ENCODE assay signal across 12 cellular contexts in the genomic region with DNA sequence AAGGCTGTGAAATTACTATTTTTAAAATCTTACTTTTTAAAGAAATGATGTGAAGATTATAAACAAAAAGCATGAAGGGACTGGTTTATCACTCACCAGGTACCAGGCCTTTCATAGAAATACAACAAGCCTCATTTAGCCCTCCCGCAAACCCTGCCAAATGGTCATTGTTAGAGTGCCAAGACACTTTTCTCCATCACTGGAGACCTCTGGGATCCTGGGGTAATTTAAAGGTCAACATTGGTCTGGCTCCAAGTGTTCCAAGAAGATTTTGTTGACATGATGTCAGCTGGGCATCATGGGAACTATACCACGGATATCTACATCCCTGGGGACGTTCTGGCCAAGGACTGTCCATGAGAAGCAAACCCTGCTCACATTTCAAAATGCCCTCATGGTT.
DNase-seq lines count a peak whose midpoint lies in the region; ATAC-seq and TF ChIP-seq lines count a peak whose summit lies in the region.
"Had no signal": no experiment of that assay in that cellular context is flagged by ENCODE, and none has a peak within 500 bp of the region (broad histone marks: within the 10 kb centered on the region; RNA-seq: fewer than 3 reads in every experiment).

No MANE protein-coding gene starts in this region.

- ATAC-seq in RWPE2 (ENCODE audit: low read depth) (no peak), GM21367 (IDR thresholded peaks at IDR 0.05; ENCODE audit: unreplicated experiment) (no peak)
- no peak for ATAC-seq in stimulated activated effector memory CD8-positive, alpha-beta T cell treated with anti-CD3 and anti-CD28 coated beads, Interleukin-12 subunit alpha, Interleukin-12 subunit beta, amount 100 ng/mL, for 72 hours

- TF ChIP-seq CTCF in RWPE2 (IDR thresholded peaks at IDR 0.05; ENCODE audit: poor library complexity, severe bottlenecking) (no peak), nephron progenitor cell (IDR thresholded peaks at IDR 0.05) (no peak)

- H3K27me3 Mint-ChIP-seq in nephron progenitor cell (ENCODE audit: low read depth, poor library complexity) = peaks cover 10% of the 10 kb centered on the region

- peak; percentile 63 for DNase-seq in G401 (ENCODE audit: low spot score)
- DNase-seq in M059J (ENCODE audit: low read depth) = peak; percentile 35
- no peak for DNase-seq in RWPE2 (ENCODE audit: low spot score)
- DNase-seq in nephron progenitor cell = no peak
- no peak for DNase-seq in stimulated activated effector memory CD8-positive, alpha-beta T cell treated with anti-CD3 and anti-CD28 coated beads, Interleukin-12 subunit alpha, Interleukin-12 subunit beta, amount 100 ng/mL, for 72 hours (ENCODE audit: low spot score in 2 of 2)
- no peak for DNase-seq in activated T-cell treated with anti-CD3 and anti-CD28 coated beads, Interleukin-2, amount 50 U/mL, for 48 hours
- DNase-seq: CD4-positive, CD25-positive, alpha-beta regulatory T cell; DMS53; H7 had no signal

- H3K4me3 Mint-ChIP-seq in nephron progenitor cell = no peak overlapping the region
- H3K4me3 Mint-ChIP-seq in stimulated activated effector memory CD8-positive, alpha-beta T cell treated with anti-CD3 and anti-CD28 coated beads, Interleukin-12 subunit alpha, Interleukin-12 subunit beta, amount 100 ng/mL, for 72 hours = no peak overlapping the region
- H3K4me3 Mint-ChIP-seq: CD4-positive, CD25-positive, alpha-beta regulatory T cell had no signal

- peaks cover 23% of the 10 kb centered on the region for H3K9me3 Mint-ChIP-seq in nephron progenitor cell
- H3K9me3 Mint-ChIP-seq in stimulated activated effector memory CD8-positive, alpha-beta T cell treated with anti-CD3 and anti-CD28 coated beads, Interleukin-12 subunit alpha, Interleukin-12 subunit beta, amount 100 ng/mL, for 72 hours = no peaks in the 10 kb centered on the region
- H3K9me3 Mint-ChIP-seq: CD4-positive, CD25-positive, alpha-beta regulatory T cell had no signal

- H3K4me3 ChIP-seq in RWPE2 (ENCODE audit: severe bottlenecking) = no peak overlapping the region
- H3K4me3 ChIP-seq: BLaER1 treated with 17β-estradiol and CSF1 and Interleukin-3, amounts not matched to agents 10 nM and 100 nM; GM23248 had no signal

- no peaks in the 10 kb centered on the region for H3K4me1 ChIP-seq in RWPE2 (ENCODE audit: insufficient read depth, poor library complexity, severe bottlenecking)
- H3K4me1 ChIP-seq: BLaER1 treated with 17β-estradiol and CSF1 and Interleukin-3, amounts not matched to agents 10 nM and 100 nM had no signal

- H3K36me3 ChIP-seq in RWPE2 (ENCODE audit: low read depth) = no peaks in the 10 kb centered on the region
- H3K36me3 ChIP-seq: BLaER1 treated with 17β-estradiol and CSF1 and Interleukin-3, amounts not matched to agents 10 nM and 100 nM had no signal

- H3K4me1 Mint-ChIP-seq in nephron progenitor cell = peaks cover 59% of the 10 kb centered on the region
- no peaks in the 10 kb centered on the region for H3K4me1 Mint-ChIP-seq in stimulated activated effector memory CD8-positive, alpha-beta T cell treated with anti-CD3 and anti-CD28 coated beads, Interleukin-12 subunit alpha, Interleukin-12 subunit beta, amount 100 ng/mL, for 72 hours
- H3K4me1 Mint-ChIP-seq: CD4-positive, CD25-positive, alpha-beta regulatory T cell had no signal

- H3K27ac ChIP-seq in RWPE2 (ENCODE audit: poor library complexity, severe bottlenecking) = peak overlapping the region; percentile 18
- H3K27ac ChIP-seq: BLaER1 treated with 17β-estradiol and CSF1 and Interleukin-3, amounts not matched to agents 10 nM and 100 nM; GM23248 had no signal

- H3K36me3 Mint-ChIP-seq in nephron progenitor cell (ENCODE audit: low read depth) = peaks cover 9% of the 10 kb centered on the region
- H3K36me3 Mint-ChIP-seq in stimulated activated effector memory CD8-positive, alpha-beta T cell treated with anti-CD3 and anti-CD28 coated beads, Interleukin-12 subunit alpha, Interleukin-12 subunit beta, amount 100 ng/mL, for 72 hours = no peaks in the 10 kb centered on the region
- H3K36me3 Mint-ChIP-seq: CD4-positive, CD25-positive, alpha-beta regulatory T cell had no signal

- no peaks in the 10 kb centered on the region for H3K9me3 ChIP-seq in RWPE2 (ENCODE audit: severe bottlenecking)

- H3K27ac Mint-ChIP-seq in nephron progenitor cell = peak overlapping the region; percentile 22
- no peak overlapping the region for H3K27ac Mint-ChIP-seq in stimulated activated effector memory CD8-positive, alpha-beta T cell treated with anti-CD3 and anti-CD28 coated beads, Interleukin-12 subunit alpha, Interleukin-12 subunit beta, amount 100 ng/mL, for 72 hours
- H3K27ac Mint-ChIP-seq: CD4-positive, CD25-positive, alpha-beta regulatory T cell had no signal

- H3K27me3 ChIP-seq in RWPE2 (ENCODE audit: insufficient read depth, poor library complexity, severe bottlenecking) = no peaks in the 10 kb centered on the region
- H3K27me3 ChIP-seq: BLaER1 treated with 17β-estradiol and CSF1 and Interleukin-3, amounts not matched to agents 10 nM and 100 nM had no signal

- in situ Hi-C loops in G401 (cut with HindIII; ENCODE audit: low sequenced_read_pairs) = no loop called here

Comparison
In these comparisons a context has a peak if more than half of its experiments do, and no peak if none do; other contexts are left out.
1. DNase-seq: peak in G401 (single experiment) and M059J (single experiment); none in RWPE2 (single experiment), nephron progenitor cell (single experiment), stimulated activated effector memory CD8-positive, alpha-beta T cell treated with anti-CD3 and anti-CD28 coated beads, Interleukin-12 subunit alpha, Interleukin-12 subunit beta, amount 100 ng/mL, for 72 hours (0 of 2) and activated T-cell treated with anti-CD3 and anti-CD28 coated beads, Interleukin-2, amount 50 U/mL, for 48 hours (0 of 2).